ENCODE assay signal across 14 cellular contexts in the genomic region with DNA sequence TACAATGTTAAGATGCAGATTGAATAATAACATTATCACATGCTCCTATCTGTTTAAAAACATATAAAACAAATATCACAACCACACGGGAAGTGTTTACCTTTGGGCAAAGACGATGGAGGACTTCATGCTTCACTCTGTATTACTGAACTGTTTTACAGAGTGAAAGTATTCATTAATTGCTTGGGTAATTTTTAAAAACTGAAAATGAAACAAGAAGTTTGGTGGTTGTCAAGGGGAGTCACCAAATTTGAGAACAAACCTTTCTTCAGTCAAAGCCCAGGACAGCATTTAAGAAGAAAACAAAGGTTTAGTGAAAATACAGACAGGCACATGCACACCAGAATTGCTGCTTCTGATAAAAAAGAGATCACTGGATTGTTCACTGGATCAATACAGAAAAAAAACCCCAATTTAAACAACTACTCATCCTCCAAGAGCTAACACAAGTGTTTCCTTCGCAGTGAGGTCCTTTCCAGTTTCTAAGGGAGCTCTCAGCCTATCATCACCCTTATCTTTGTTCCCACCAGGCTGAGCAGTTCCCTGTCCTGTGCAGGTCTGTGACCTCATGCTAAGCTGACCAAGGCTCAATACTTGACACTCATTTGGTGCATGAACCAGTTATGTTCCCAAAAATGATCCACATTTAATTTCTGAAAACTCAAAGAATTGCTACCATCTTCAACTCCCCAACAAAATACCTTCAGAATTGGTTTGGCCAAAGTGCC. TPM values are rescaled to one million over a fixed set of nuclear protein-coding genes. Genes with fewer than 3 reads are reported as not detected.
A peak's percentile ranks its signal among the peaks of the same experiment; 100 is the strongest.
DNase-seq lines count a peak whose midpoint lies in the region; ATAC-seq lines count a peak whose summit lies in the region.
"Had no signal": no experiment of that assay in that cellular context is flagged by ENCODE, and none has a peak within 500 bp of the region (broad histone marks: within the 10 kb centered on the region; RNA-seq: fewer than 3 reads in every experiment).

No MANE protein-coding gene starts in this region.

- peak; percentile 94 for ATAC-seq in GM18499 (IDR thresholded peaks at IDR 0.05; ENCODE audit: insufficient read depth, unreplicated experiment)
- peak; percentile 89 for ATAC-seq in GM19455 (IDR thresholded peaks at IDR 0.05; ENCODE audit: unreplicated experiment)
- ATAC-seq in HG03060 (IDR thresholded peaks at IDR 0.05; ENCODE audit: low read depth, unreplicated experiment): peak; percentile 81
- ATAC-seq in activated CD8-positive, alpha-beta T cell treated with anti-CD3 and anti-CD28 coated beads, Interleukin-2, amount 10 ng/mL, durations not matched to agents 7 days and 5 days: no peak
- ATAC-seq: naive thymus-derived CD4-positive, alpha-beta T cell had no signal

- no peak overlapping the region for H2AFZ ChIP-seq in Karpas-422 (ENCODE audit: low read length)

- no peaks in the 10 kb centered on the region for H3K9me3 ChIP-seq in Karpas-422 (ENCODE audit: low read length)

- H3K9ac ChIP-seq in Karpas-422 (ENCODE audit: low read length): no peak overlapping the region

- H3K4me3 ChIP-seq in Karpas-422 (ENCODE audit: low read length): no peak overlapping the region

- CTCF ChIA-PET in activated CD8-positive, alpha-beta T cell treated with anti-CD3 and anti-CD28 coated beads, Interleukin-2, amount 10 ng/mL, durations not matched to agents 7 days and 5 days (lab: Charles Lee): interaction anchor here (0.7 to 0.8 kb wide), 2 partner anchors 251 to 435 kb away, joined by 3 read pairs; no protein-coding TSS in a partner anchor

- no peak overlapping the region for H3K4me3 Mint-ChIP-seq in activated CD8-positive, alpha-beta T cell treated with anti-CD3 and anti-CD28 coated beads, Interleukin-2, amount 10 ng/mL, durations not matched to agents 7 days and 5 days
- H3K4me3 Mint-ChIP-seq: brain had no signal

- no peak overlapping the region for H3K27ac ChIP-seq in Karpas-422 (ENCODE audit: low read length)

- no peak overlapping the region for H3K4me2 ChIP-seq in Karpas-422 (ENCODE audit: low read depth, low read length, poor library complexity, severe bottlenecking)

- H3K9me2 ChIP-seq in Karpas-422 (replicated peaks; ENCODE audit: insufficient read depth, low read length): no peaks in the 10 kb centered on the region

- H3K36me3 Mint-ChIP-seq in activated CD8-positive, alpha-beta T cell treated with anti-CD3 and anti-CD28 coated beads, Interleukin-2, amount 10 ng/mL, durations not matched to agents 7 days and 5 days (ENCODE audit: low read depth): peaks cover 74% of the 10 kb centered on the region
- H3K36me3 Mint-ChIP-seq: brain had no signal

- H3K27me3 Mint-ChIP-seq in activated CD8-positive, alpha-beta T cell treated with anti-CD3 and anti-CD28 coated beads, Interleukin-2, amount 10 ng/mL, durations not matched to agents 7 days and 5 days (ENCODE audit: low read depth): no peaks in the 10 kb centered on the region
- H3K27me3 Mint-ChIP-seq: naive thymus-derived CD4-positive, alpha-beta T cell had no signal

- H3K4me1 ChIP-seq in Karpas-422 (ENCODE audit: low read length): peaks cover 12% of the 10 kb centered on the region

- H3K79me2 ChIP-seq in Karpas-422 (ENCODE audit: low read length): peaks cover 3% of the 10 kb centered on the region; the same call in 1 of the 2 replicates

- POLR2A ChIA-PET in activated CD8-positive, alpha-beta T cell treated with anti-CD3 and anti-CD28 coated beads, Interleukin-2, amount 10 ng/mL, durations not matched to agents 7 days and 5 days (lab: Charles Lee): interaction anchor here (2.1 kb wide), 1 partner anchor 9 kb away, joined by 7 read pairs; a partner anchor contains a TSS

- no peak for DNase-seq in activated CD8-positive, alpha-beta T cell treated with anti-CD3 and anti-CD28 coated beads, Interleukin-2, amount 10 ng/mL, durations not matched to agents 7 days and 5 days
- no peak for DNase-seq in C1 segment of cervical spinal cord (lab: John Stamatoyannopoulos, UW)
- no peak for DNase-seq in cortex of kidney (lab: John Stamatoyannopoulos, UW)
- DNase-seq in NCI-H128 (lab: John Stamatoyannopoulos, UW; ENCODE audit: unreplicated experiment): no peak
- DNase-seq in Karpas-422: no peak
- DNase-seq: activated CD4-positive, alpha-beta T cell treated with anti-CD3 and anti-CD28 coated beads for 1 hour; DMS79; foreskin melanocyte; naive thymus-derived CD4-positive, alpha-beta T cell; NK-92 treated with Interleukin-12 subunit alpha and Interleukin-12 subunit beta, amount 100 ng/mL, for 24 hours had no signal

- no peaks in the 10 kb centered on the region for H3K27me3 ChIP-seq in Karpas-422 (ENCODE audit: low read length)

- peak overlapping the region; percentile 75 for H3K27ac Mint-ChIP-seq in activated CD8-positive, alpha-beta T cell treated with anti-CD3 and anti-CD28 coated beads, Interleukin-2, amount 10 ng/mL, durations not matched to agents 7 days and 5 days
- H3K27ac Mint-ChIP-seq: brain had no signal

- H3K4me1 Mint-ChIP-seq in activated CD8-positive, alpha-beta T cell treated with anti-CD3 and anti-CD28 coated beads, Interleukin-2, amount 10 ng/mL, durations not matched to agents 7 days and 5 days (ENCODE audit: low read depth): peaks cover 53% of the 10 kb centered on the region
- H3K4me1 Mint-ChIP-seq: brain had no signal

- H3K9me3 Mint-ChIP-seq in activated CD8-positive, alpha-beta T cell treated with anti-CD3 and anti-CD28 coated beads, Interleukin-2, amount 10 ng/mL, durations not matched to agents 7 days and 5 days (ENCODE audit: insufficient read depth): no peaks in the 10 kb centered on the region
- H3K9me3 Mint-ChIP-seq: brain; naive thymus-derived CD4-positive, alpha-beta T cell had no signal

- H3K36me3 ChIP-seq in Karpas-422 (ENCODE audit: insufficient read depth, low read length): peaks cover 8% of the 10 kb centered on the region; the same call in 1 of the 2 replicates

- no peaks in the 10 kb centered on the region for H4K20me1 ChIP-seq in Karpas-422 (ENCODE audit: insufficient read depth, low read depth, low read length)

RNA-seq across cellular contexts. Expression of a gene that starts 8.8 kb away (rescaled TPM):
- 10 to 100 TPM; 96.9 to 98.3 TPM for total RNA-seq in activated CD8-positive, alpha-beta T cell treated with anti-CD3 and anti-CD28 coated beads, Interleukin-2, amount 10 ng/mL, durations not matched to agents 7 days and 5 days
- total RNA-seq in Karpas-422 (2014; rRNA removed; shearing (Covaris generic); ENCODE audit: low replicate concordance): 24.4 and 31.0 TPM in 2 replicates
